ENCODE assay signal across 14 cellular contexts in the genomic region with DNA sequence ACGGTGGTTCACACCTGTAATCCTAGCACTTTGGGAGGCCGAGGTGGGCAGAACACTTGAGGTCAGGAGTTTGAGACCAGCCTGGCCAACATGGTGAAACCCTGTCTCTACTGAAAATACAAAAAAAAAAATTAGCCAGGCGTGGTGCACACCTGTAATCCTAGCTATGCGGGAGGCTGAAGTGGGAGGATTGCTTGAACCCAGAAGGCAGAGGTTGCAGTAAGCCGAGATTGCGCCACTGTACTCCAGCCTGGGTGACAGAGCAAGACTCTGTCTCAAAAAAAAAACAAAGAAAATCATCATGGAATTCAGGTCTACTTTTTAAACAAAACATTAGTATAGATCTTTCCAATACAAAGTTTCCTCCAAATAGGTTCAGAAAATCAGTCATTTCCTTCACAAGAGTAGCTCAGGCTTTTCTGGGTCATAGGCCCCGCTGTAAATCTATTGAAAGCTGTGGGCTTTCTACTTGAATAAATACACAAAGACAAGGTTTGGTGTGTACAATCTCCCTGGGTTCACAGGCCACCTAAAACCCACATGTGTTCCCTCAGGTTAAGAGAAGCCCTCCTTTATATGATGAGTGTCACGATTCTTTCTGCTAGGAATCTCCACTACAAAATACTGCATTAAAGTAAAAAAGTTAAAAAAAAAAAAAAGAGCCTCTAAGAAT. TPM values are rescaled to one million over a fixed set of nuclear protein-coding genes. Genes with fewer than 3 reads are reported as not detected.
"Had no signal": no experiment of that assay in that cellular context is flagged by ENCODE, and none has a peak within 500 bp of the region (broad histone marks: within the 10 kb centered on the region; RNA-seq: fewer than 3 reads in every experiment).

No MANE protein-coding gene starts in this region.

RNA-seq across cellular contexts. Expression of a gene that starts 37.1 kb away (rescaled TPM):
- total RNA-seq: activated B cell treated with CpG ODN at 0.5 μM for 24 hours; activated CD4-positive, alpha-beta memory T cell treated with anti-CD3 and anti-CD28 coated beads for 36 hours; activated CD4-positive, alpha-beta memory T cell treated with anti-CD3 and anti-CD28 coated beads, Interleukin-2, amount 10 ng/mL, durations not matched to agents 7 days and 5 days; activated CD4-positive, alpha-beta T cell treated with anti-CD3 and anti-CD28 coated beads for 36 hours; activated CD4-positive, alpha-beta T cell treated with anti-CD3 and anti-CD28 coated beads, Interleukin-2, amount 10 ng/mL, durations not matched to agents 24 days and 14 days; activated CD4-positive, alpha-beta T cell treated with anti-CD3 and anti-CD28 coated beads, Interleukin-2, amount 10 ng/mL, durations not matched to agents 7 days and 5 days; activated CD8-positive, alpha-beta memory T cell treated with anti-CD3 and anti-CD28 coated beads for 36 hours; activated CD8-positive, alpha-beta memory T cell treated with anti-CD3 and anti-CD28 coated beads, Interleukin-2, amount 10 ng/mL, durations not matched to agents 7 days and 5 days; activated CD8-positive, alpha-beta T cell treated with anti-CD3 and anti-CD28 coated beads for 36 hours; activated CD8-positive, alpha-beta T cell treated with anti-CD3 and anti-CD28 coated beads, Interleukin-2, amount 10 ng/mL, durations not matched to agents 7 days and 5 days; T-helper 1 cell treated with Interleukin-12 subunit alpha and Interleukin-12 subunit beta and Interleukin-4 antibody, amounts not matched to agents 30 ng/mL and 1 ng/mL, for 36 hours; T-helper 17 cell; T-helper 2 cell treated with Interferon-gamma antibody and Interleukin-4, amounts not matched to agents 100 ng/mL and 5 ng/mL, for 36 hours; WTC11 had no signal

RNA-seq across cellular contexts. Expression of a gene that starts 43.4 kb away (rescaled TPM):
- total RNA-seq: activated CD4-positive, alpha-beta memory T cell treated with anti-CD3 and anti-CD28 coated beads for 36 hours; activated CD4-positive, alpha-beta memory T cell treated with anti-CD3 and anti-CD28 coated beads, Interleukin-2, amount 10 ng/mL, durations not matched to agents 7 days and 5 days; activated CD4-positive, alpha-beta T cell treated with anti-CD3 and anti-CD28 coated beads for 36 hours; activated CD4-positive, alpha-beta T cell treated with anti-CD3 and anti-CD28 coated beads, Interleukin-2, amount 10 ng/mL, durations not matched to agents 24 days and 14 days; activated CD4-positive, alpha-beta T cell treated with anti-CD3 and anti-CD28 coated beads, Interleukin-2, amount 10 ng/mL, durations not matched to agents 7 days and 5 days; activated CD8-positive, alpha-beta memory T cell treated with anti-CD3 and anti-CD28 coated beads for 36 hours; activated CD8-positive, alpha-beta memory T cell treated with anti-CD3 and anti-CD28 coated beads, Interleukin-2, amount 10 ng/mL, durations not matched to agents 7 days and 5 days; activated CD8-positive, alpha-beta T cell treated with anti-CD3 and anti-CD28 coated beads for 36 hours; activated CD8-positive, alpha-beta T cell treated with anti-CD3 and anti-CD28 coated beads, Interleukin-2, amount 10 ng/mL, durations not matched to agents 7 days and 5 days; T-helper 2 cell treated with Interferon-gamma antibody and Interleukin-4, amounts not matched to agents 100 ng/mL and 5 ng/mL, for 36 hours; WTC11 had no signal
